In the genomic region with DNA sequence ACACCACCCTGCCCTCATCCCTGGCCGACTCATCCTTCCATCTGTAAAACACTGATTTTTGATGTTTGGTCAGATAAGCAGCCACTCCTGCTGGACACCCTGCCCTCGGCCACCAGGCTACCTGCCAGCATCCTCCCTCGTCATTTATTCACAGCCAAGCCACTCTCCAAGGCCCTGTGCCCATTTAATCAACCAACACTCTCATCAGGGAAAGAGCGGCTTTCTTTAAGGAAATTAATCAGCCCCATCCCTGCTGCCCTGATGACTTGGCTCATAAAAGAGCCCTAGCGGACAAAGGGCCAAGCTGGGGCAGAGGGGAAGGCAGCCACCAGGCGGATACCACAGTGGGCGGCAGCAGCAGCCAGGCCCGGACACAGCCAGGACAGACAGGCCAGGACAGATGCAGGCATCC, we compare ENCODE assay signal across 14 cellular contexts.
"Had no signal": no experiment of that assay in that cellular context is flagged by ENCODE, and none has a peak within 500 bp of the region (broad histone marks: within the 10 kb centered on the region; RNA-seq: fewer than 3 reads in every experiment).

No MANE protein-coding gene starts in this region.

- H3K4me3 ChIP-seq: coronary artery, esophagus squamous epithelium, thyroid gland had no signal

- DNase-seq: activated CD4-positive, alpha-beta T cell treated with anti-CD3 and anti-CD28 coated beads, Interleukin-2, amount 50 U/mL, for 48 hours; activated effector memory CD4-positive, alpha-beta T cell treated with Interleukin-2 at 50 U/mL for 16 hours; activated T-cell treated with anti-CD3 and anti-CD28 coated beads, Interleukin-2, amount 50 U/mL, for 24 hours; esophagus squamous epithelium; kidney glomerular epithelial cell; mesenchymal stem cell; retina; stimulated activated CD4-positive, alpha-beta T cell treated with anti-CD3 and anti-CD28 coated beads, Interleukin-2, amount 100 ng/mL, for 48 hours; stimulated activated naive B cell treated with anti-CD40 and anti-IgM and Interleukin-4, amounts not matched to agents 10 μg/mL and 1 μg/mL and 100 μg/mL, for 72 hours; T-helper 1 cell; thyroid gland had no signal

- H3K27ac Mint-ChIP-seq: activated naive CD4-positive, alpha-beta T cell treated with anti-CD3 and anti-CD28 coated beads, Interleukin-2, amount 50 U/mL, for 24 hours; activated T-cell treated with anti-CD3 and anti-CD28 coated beads, Interleukin-2, amount 50 U/mL, for 24 hours; stimulated activated naive B cell treated with anti-CD40 and anti-IgM and Interleukin-4, amounts not matched to agents 10 μg/mL and 1 μg/mL and 100 μg/mL, for 72 hours had no signal

- H3K27me3 Mint-ChIP-seq: activated naive CD4-positive, alpha-beta T cell treated with anti-CD3 and anti-CD28 coated beads, Interleukin-2, amount 50 U/mL, for 24 hours; activated T-cell treated with anti-CD3 and anti-CD28 coated beads, Interleukin-2, amount 50 U/mL, for 24 hours; stimulated activated naive B cell treated with anti-CD40 and anti-IgM and Interleukin-4, amounts not matched to agents 10 μg/mL and 1 μg/mL and 100 μg/mL, for 72 hours had no signal

- H3K36me3 Mint-ChIP-seq: activated naive CD4-positive, alpha-beta T cell treated with anti-CD3 and anti-CD28 coated beads, Interleukin-2, amount 50 U/mL, for 24 hours; stimulated activated naive B cell treated with anti-CD40 and anti-IgM and Interleukin-4, amounts not matched to agents 10 μg/mL and 1 μg/mL and 100 μg/mL, for 72 hours had no signal

- H3K4me1 Mint-ChIP-seq: activated naive CD4-positive, alpha-beta T cell treated with anti-CD3 and anti-CD28 coated beads, Interleukin-2, amount 50 U/mL, for 24 hours; neural crest cell; stimulated activated naive B cell treated with anti-CD40 and anti-IgM and Interleukin-4, amounts not matched to agents 10 μg/mL and 1 μg/mL and 100 μg/mL, for 72 hours had no signal

- H3K4me1 ChIP-seq: esophagus squamous epithelium had no signal

- H3K9me3 Mint-ChIP-seq: activated naive CD4-positive, alpha-beta T cell treated with anti-CD3 and anti-CD28 coated beads, Interleukin-2, amount 50 U/mL, for 24 hours; activated T-cell treated with anti-CD3 and anti-CD28 coated beads, Interleukin-2, amount 50 U/mL, for 24 hours; neural crest cell had no signal

- H3K27me3 ChIP-seq: esophagus squamous epithelium, thyroid gland had no signal

- H3K27ac ChIP-seq: coronary artery, esophagus squamous epithelium, thyroid gland had no signal

- H3K36me3 ChIP-seq: esophagus squamous epithelium, thyroid gland had no signal

- H3K4me3 Mint-ChIP-seq: activated naive CD4-positive, alpha-beta T cell treated with anti-CD3 and anti-CD28 coated beads, Interleukin-2, amount 50 U/mL, for 24 hours; activated T-cell treated with anti-CD3 and anti-CD28 coated beads, Interleukin-2, amount 50 U/mL, for 24 hours; neural crest cell; stimulated activated naive B cell treated with anti-CD40 and anti-IgM and Interleukin-4, amounts not matched to agents 10 μg/mL and 1 μg/mL and 100 μg/mL, for 72 hours had no signal

- H3K9me3 ChIP-seq: esophagus squamous epithelium, thyroid gland had no signal

- ATAC-seq: stimulated activated naive B cell treated with anti-CD40 and anti-IgM and Interleukin-4, amounts not matched to agents 10 μg/mL and 1 μg/mL and 100 μg/mL, for 72 hours had no signal
